Comparison of ENCODE assay signal across 6 cellular contexts in genomic region chr2:170863087-170863486, GRCh38. TPM values are rescaled to one million over a fixed set of nuclear protein-coding genes. Genes with fewer than 3 reads are reported as not detected.
"Had no signal": no experiment of that assay in that cellular context is flagged by ENCODE, and none has a peak within 500 bp of the region (broad histone marks: within the 10 kb centered on the region; RNA-seq: fewer than 3 reads in every experiment).

No MANE protein-coding gene starts in this region.

- ATAC-seq: HepG2 had no signal

- FAIRE-seq: HepG2, HTR-8/SVneo had no signal

- H3K36me3 Mint-ChIP-seq: IgD-negative memory B cell had no signal

- H3K4me1 Mint-ChIP-seq: IgD-negative memory B cell had no signal

- H3K27ac Mint-ChIP-seq: IgD-negative memory B cell had no signal

- H3K27ac ChIP-seq: HL-60 had no signal

- DNase-seq: IMR-90, KG1 had no signal

RNA-seq across cellular contexts. Expression of gene GAD1, which starts 46.4 kb away (rescaled TPM):
- total RNA-seq: IMR-90 had no signal
- polyA plus RNA-seq: IgD-negative memory B cell, IMR-90 had no signal
